8 cellular contexts compared by ENCODE assay signal in genomic region chr17:79082311-79083190, GRCh38. TPM values are rescaled to one million over a fixed set of nuclear protein-coding genes. Genes with fewer than 3 reads are reported as not detected.
A peak's percentile ranks its signal among the peaks of the same experiment; 100 is the strongest.
DNase-seq lines count a peak whose midpoint lies in the region; ATAC-seq and TF ChIP-seq lines count a peak whose summit lies in the region.

No MANE protein-coding gene starts in this region.

- TF ChIP-seq CTCF in foreskin fibroblast (IDR thresholded peaks at IDR 0.05; ENCODE audit: low read depth, low read length) (peak; percentile 78), psoas muscle (IDR thresholded peaks at IDR 0.05) (peak; percentile 74)

- peaks cover 16 to 94% of the 10 kb centered on the region in 2 donors for H3K36me3 ChIP-seq in psoas muscle (ENCODE audit: insufficient read depth in 1 of 2, low read depth in 1 of 2)

- ATAC-seq in psoas muscle (peak in 3 of 4 donors; percentile 56 to 65 (median 57)), HG02981 (IDR thresholded peaks at IDR 0.05; ENCODE audit: unreplicated experiment) (no peak), GM19324 (IDR thresholded peaks at IDR 0.05; ENCODE audit: low FRiP score, unreplicated experiment) (no peak)

- no peak overlapping the region for H3K27ac ChIP-seq in psoas muscle

- H3K27me3 ChIP-seq in psoas muscle (ENCODE audit: insufficient read depth in 3 of 3, low read length in 2 of 3), result no peaks in the 10 kb centered on the region

- peaks cover 21% of the 10 kb centered on the region for H3K4me1 ChIP-seq in psoas muscle

- DNase-seq in SHP77 (lab: John Stamatoyannopoulos, UW), result peak; percentile 41 to 57
- no peak for DNase-seq in SHP77 treated with DMSO at 0.1 percent for 48 hours (lab: John Stamatoyannopoulos, UW)
- DNase-seq in NCI-H82 (lab: John Stamatoyannopoulos, UW), result peak; percentile 86
- peak; percentile 36 for DNase-seq in activated T-cell treated with anti-CD3 and anti-CD28 coated beads for 4 hours
- peak in 1 of 2 donors; percentile 69 for DNase-seq in foreskin fibroblast
- DNase-seq in psoas muscle, result peak; percentile 35 to 76

- H3K4me3 ChIP-seq in foreskin fibroblast (ENCODE audit: low read depth in 1 of 2, low read length in 2 of 2), result no peak overlapping the region
- no peak overlapping the region for H3K4me3 ChIP-seq in psoas muscle

- H3K9me3 ChIP-seq in psoas muscle, result no peaks in the 10 kb centered on the region

- 55 to 66% (median 58%) methylated on average over 41 of the region's 41 CpGs for WGBS in psoas muscle, 3 donors

- intact Hi-C loops in psoas muscle (cut with DNase I), result loop anchor here (2.0 to 5.0 kb wide), 4 partner anchors 20 to 225 kb away; no protein-coding TSS in a partner anchor

RNA-seq across cellular contexts. Expression of gene ENGASE, which starts 7.9 kb away (rescaled TPM):
- total RNA-seq in psoas muscle, result 10 to 100 TPM; 26.7 to 80.8 (median 50.8) TPM
- polyA plus RNA-seq in psoas muscle, result 10 to 100 TPM in 2 of 3 donors, 1 to 10 TPM in 1; 7.5 to 24.1 (median 12.4) TPM

RNA-seq across cellular contexts. Expression of gene C1QTNF1, which starts 58.6 kb away (rescaled TPM):
- 10 to 100 TPM; 10.5 to 22.8 (median 16.9) TPM for total RNA-seq in psoas muscle
- 10 to 100 TPM; 12.2 to 22.6 (median 16.4) TPM for polyA plus RNA-seq in psoas muscle

Comparison
In these comparisons a context has a peak if more than half of its experiments do, and no peak if none do; other contexts are left out.
1. ATAC-seq: peak in psoas muscle (3 of 4); none in HG02981 (single experiment) and GM19324 (single experiment).